ENCODE assay signal across 8 cellular contexts in genomic region chr1:9235560-9235959, GRCh38. TPM values are rescaled to one million over a fixed set of nuclear protein-coding genes. Genes with fewer than 3 reads are reported as not detected.
DNase-seq lines count a peak whose midpoint lies in the region; TF ChIP-seq lines count a peak whose summit lies in the region.

No MANE protein-coding gene starts in this region.

- H3K4me3 ChIP-seq in GM08714 (ENCODE audit: low read length) (peak overlapping the region; percentile 91), SK-N-MC (peak overlapping the region; percentile 94), fibroblast of the aortic adventitia (ENCODE audit: low read depth, low read length) (peak overlapping the region; percentile 76), retinal pigment epithelial cell (ENCODE audit: low read length) (peak overlapping the region; percentile 67)

- no peaks in the 10 kb centered on the region for H3K9me3 ChIP-seq in SK-N-MC (ENCODE audit: low read depth, low read length)

- H3K36me3 ChIP-seq in SK-N-MC (ENCODE audit: insufficient read depth, low read length) = no peaks in the 10 kb centered on the region

- TF ChIP-seq CTCF in fibroblast of the aortic adventitia (IDR thresholded peaks at IDR 0.05; ENCODE audit: insufficient read depth, low read length) (no peak), retinal pigment epithelial cell (conservative IDR thresholded peaks at IDR 0.05; ENCODE audit: low read depth, low read length) (no peak)

- no peak overlapping the region for H3K27ac ChIP-seq in SK-N-MC

- DNase-seq in SK-N-MC (ENCODE audit: low read depth, low spot score) (no peak), fibroblast of the aortic adventitia (ENCODE audit: low read depth) (no peak), retinal pigment epithelial cell (ENCODE audit: low read depth) (no peak), NCI-H1105 treated with DMSO at 0.1 percent for 48 hours (lab: John Stamatoyannopoulos, UW) (no peak), NOMO-1 treated with DMSO at 0.1 percent for 48 hours (lab: John Stamatoyannopoulos, UW; ENCODE audit: unreplicated experiment) (no peak), DMS53 (lab: John Stamatoyannopoulos, UW) (no peak)
- no peak for DNase-seq in central memory CD4-positive, alpha-beta T cell

- peak overlapping the region; percentile 95 for H3K9ac ChIP-seq in SK-N-MC (ENCODE audit: insufficient read length)

RNA-seq across cellular contexts. Expression of gene H6PD, which starts 1.0 kb away (rescaled TPM):
- 30.7 and 36.9 TPM in 2 replicates for total RNA-seq in fibroblast of the aortic adventitia (ENCODE audit: low replicate concordance)

RNA-seq across cellular contexts. Expression of gene SPSB1, which starts 57.1 kb away (rescaled TPM):
- 18.2 and 37.6 TPM in 2 replicates for total RNA-seq in fibroblast of the aortic adventitia (ENCODE audit: low replicate concordance)
